ENCODE assay signal across 8 cellular contexts in genomic region chr1:59814180-59814900, GRCh38. TPM values are rescaled to one million over a fixed set of nuclear protein-coding genes. Genes with fewer than 3 reads are reported as not detected.
DNase-seq lines count a peak whose midpoint lies in the region; ATAC-seq and TF ChIP-seq lines count a peak whose summit lies in the region.

No MANE protein-coding gene starts in this region.

- CTCF ChIA-PET in Caco-2 (lab: Charles Lee): no interaction called here

- peak in 1 of 2 donors; percentile 42 for TF ChIP-seq POLR2A in uterus (IDR thresholded peaks at IDR 0.05)

- H3K27me3 ChIP-seq in Caco-2 (replicated peaks; ENCODE audit: control insufficient read depth, insufficient read depth, low read length) (no peaks in the 10 kb centered on the region), right cardiac atrium (ENCODE audit: control insufficient read depth, insufficient read depth) (no peaks in the 10 kb centered on the region), uterus (peaks cover 6 to 32% of the 10 kb centered on the region in 2 donors)

- intact Hi-C loops in Caco-2 (cut with micrococcal nuclease; ENCODE audit: unreplicated experiment) (loop anchor here (2.0 kb wide), 1 partner anchor 42 kb away; no protein-coding TSS in a partner anchor), right cardiac atrium (cut with DNase I) (no loop called here), uterus (cut with DNase I; ENCODE audit: low total_unique reads) (no loop called here)

- H3K9me3 ChIP-seq in Caco-2 (no peaks in the 10 kb centered on the region), right cardiac atrium (ENCODE audit: control insufficient read depth, low read length) (no peaks in the 10 kb centered on the region), uterus (no peaks in the 10 kb centered on the region)

- H3K36me3 ChIP-seq in Caco-2 (ENCODE audit: control insufficient read depth, insufficient read depth, low read length): no peaks in the 10 kb centered on the region
- H3K36me3 ChIP-seq in uterus: no peaks in the 10 kb centered on the region

- WGBS in right cardiac atrium: 10% methylated on average over 50 of the region's 50 CpGs

- POLR2A ChIA-PET in Caco-2 (lab: Charles Lee): interaction anchor here (0.8 kb wide), 1 partner anchor 43 kb away, joined by 3 read pairs; no protein-coding TSS in a partner anchor

- H3K4me1 ChIP-seq in Caco-2: peaks cover 6% of the 10 kb centered on the region
- no peaks in the 10 kb centered on the region for H3K4me1 ChIP-seq in right cardiac atrium (ENCODE audit: control insufficient read depth, insufficient read depth, low read length)
- no peaks in the 10 kb centered on the region for H3K4me1 ChIP-seq in uterus

- H3K36me3 Mint-ChIP-seq in Caco-2 (ENCODE audit: insufficient read depth, unreplicated experiment): peaks cover 11% of the 10 kb centered on the region
- H3K36me3 Mint-ChIP-seq in activated naive CD4-positive, alpha-beta T cell treated with anti-CD3 and anti-CD28 coated beads, Interleukin-2, amount 50 U/mL, for 72 hours: no peaks in the 10 kb centered on the region

- H3K4me1 Mint-ChIP-seq in Caco-2 (ENCODE audit: low read depth, unreplicated experiment): peaks cover 6% of the 10 kb centered on the region

- peak; percentile 98 for ATAC-seq in GM21390 (IDR thresholded peaks at IDR 0.05; ENCODE audit: unreplicated experiment)
- peak; percentile 95 for ATAC-seq in activated naive CD4-positive, alpha-beta T cell treated with anti-CD3 and anti-CD28 coated beads, Interleukin-2, amount 50 U/mL, for 72 hours
- ATAC-seq in right cardiac atrium: peak; percentile 93 to 94

- H3K27ac Mint-ChIP-seq in Caco-2 (ENCODE audit: unreplicated experiment): no peak overlapping the region
- H3K27ac Mint-ChIP-seq in activated naive CD4-positive, alpha-beta T cell treated with anti-CD3 and anti-CD28 coated beads, Interleukin-2, amount 50 U/mL, for 72 hours: peak overlapping the region in 1 of 2 donors; percentile 91

- H3K27ac ChIP-seq in right cardiac atrium (ENCODE audit: low read length) (no peak overlapping the region), uterus (no peak overlapping the region)

- H3K4me3 Mint-ChIP-seq in Caco-2 (ENCODE audit: unreplicated experiment): no peak overlapping the region

- BruUV-seq in Caco-2 (replicated peaks; lab: Mats Ljungman, UMichigan): no TSS peak

- no peaks in the 10 kb centered on the region for H3K9me3 Mint-ChIP-seq in Caco-2 (ENCODE audit: unreplicated experiment)
- H3K9me3 Mint-ChIP-seq in activated naive CD4-positive, alpha-beta T cell treated with anti-CD3 and anti-CD28 coated beads, Interleukin-2, amount 50 U/mL, for 72 hours: no peaks in the 10 kb centered on the region

- DNase-seq in Caco-2 (peak; percentile 88 to 96), HuH-7.5 (ENCODE audit: low spot score) (peak; percentile 79), SK-N-DZ (ENCODE audit: low spot score) (peak; percentile 92), right cardiac atrium (peak; percentile 70 to 90 (median 85)), putamen (ENCODE audit: low spot score) (peak; percentile 85), uterus (peak; percentile 19 to 29)
- DNase-seq in activated naive CD4-positive, alpha-beta T cell treated with anti-CD3 and anti-CD28 coated beads, Interleukin-2, amount 50 U/mL, for 72 hours (ENCODE audit: low spot score in 2 of 2): peak; percentile 78 to 90

- H3K27me3 Mint-ChIP-seq in Caco-2 (ENCODE audit: insufficient read depth, unreplicated experiment): no peaks in the 10 kb centered on the region

- H3K4me3 ChIP-seq in Caco-2 (ENCODE audit: low read depth, low read length): peak overlapping the region; percentile 83
- peak overlapping the region; percentile 52 for H3K4me3 ChIP-seq in right cardiac atrium (ENCODE audit: low read length)
- H3K4me3 ChIP-seq in uterus: peak overlapping the region in 1 of 2 donors; percentile 30

- no peak for TF ChIP-seq CTCF in Caco-2 (IDR thresholded peaks at IDR 0.05; ENCODE audit: insufficient read depth in 1 of 2, low read depth in 1 of 2, low read length in 1 of 2, severe bottlenecking in 1 of 2, unreplicated experiment in 1 of 2)
- TF ChIP-seq CTCF in uterus (IDR thresholded peaks at IDR 0.05): no peak

RNA-seq across cellular contexts. Expression of gene HOOK1, which starts 0.4 kb away (rescaled TPM):
- total RNA-seq in Caco-2 (2022) (23.0 and 25.2 TPM in 2 replicates), right cardiac atrium (10 to 100 TPM in 2 of 4 donors, 1 to 10 TPM in 2; 7.8 to 12.0 (median 9.8) TPM), uterus (1 to 10 TPM in 2 of 4 donors, under 1 TPM in 1, not detected in 1; 0.59 to 6.9 (median 3.3) TPM)
- polyA plus RNA-seq in SK-N-DZ (2014; cell fraction: cytosol; rRNA removed): 4.1 and 5.2 TPM in 2 replicates
- polyA plus RNA-seq in SK-N-DZ (2014; cell fraction: nucleus; rRNA removed): 9.4 and 10.3 TPM in 2 replicates
- total RNA-seq in activated naive CD4-positive, alpha-beta T cell treated with anti-CD3 and anti-CD28 coated beads, Interleukin-2, amount 50 U/mL, for 72 hours: 10 to 100 TPM; 14.5 to 18.3 TPM
- polyA plus RNA-seq in right cardiac atrium: 3.9 TPM

Comparison
In these comparisons a context has a peak if more than half of its experiments do, and no peak if none do; other contexts are left out.
1. DNase-seq: peak in every context shown above with its lines; median percentile 92 in Caco-2; 92 in SK-N-DZ; 85 in right cardiac atrium; 85 in putamen; 84 in activated naive CD4-positive, alpha-beta T cell treated with anti-CD3 and anti-CD28 coated beads, Interleukin-2, amount 50 U/mL, for 72 hours; 79 in HuH-7.5; 24 in uterus.